17 cellular contexts compared by ENCODE assay signal in genomic region chr2:109677815-109678580, GRCh38.
DNase-seq lines count a peak whose midpoint lies in the region; ATAC-seq, FAIRE-seq and TF ChIP-seq lines count a peak whose summit lies in the region.
"Had no signal": no experiment of that assay in that cellular context is flagged by ENCODE, and none has a peak within 500 bp of the region (broad histone marks: within the 10 kb centered on the region; RNA-seq: fewer than 3 reads in every experiment).

No MANE protein-coding gene starts in this region.

- no peaks in the 10 kb centered on the region for H3K36me3 ChIP-seq in HepG2 (replicated peaks in 1 of 2; ENCODE audit: control insufficient read depth in 1 of 2, insufficient read depth in 2 of 2, low read length in 2 of 2)
- H3K36me3 ChIP-seq in right lobe of liver = no peaks in the 10 kb centered on the region
- no peaks in the 10 kb centered on the region for H3K36me3 ChIP-seq in endodermal cell (ENCODE audit: control insufficient read depth, insufficient read depth, low read length)
- H3K36me3 ChIP-seq in vagina = no peaks in the 10 kb centered on the region
- no peaks in the 10 kb centered on the region for H3K36me3 ChIP-seq in pancreas
- H3K36me3 ChIP-seq: Peyer's patch had no signal

- peak overlapping the region; percentile 45 for H3K27ac Mint-ChIP-seq in endodermal cell
- peak overlapping the region; percentile 85 for H3K27ac Mint-ChIP-seq in neural crest cell (ENCODE audit: unreplicated experiment)
- H3K27ac Mint-ChIP-seq: CD4-positive, alpha-beta T cell had no signal

- no peak for TF ChIP-seq EP300 in HepG2 (IDR thresholded peaks at IDR 0.05; ENCODE audit: low read depth in 2 of 2, low read length in 2 of 2)
- no peak for TF ChIP-seq EP300 in HepG2 (CRISPR knock-in tag; IDR thresholded peaks at IDR 0.05; ENCODE audit: borderline replicate concordance)

- in situ Hi-C loops in HepG2 (cut with HindIII; ENCODE audit: extremely low pct_ligation_motif_present, low pct_unique_long_range_greater_than_20kb) = no loop called here

- no peak for FAIRE-seq in HepG2 (lab: Jason Lieb, UNC)
- no peak for FAIRE-seq in pancreas (lab: Jason Lieb, UNC)

- H3K9ac ChIP-seq in HepG2 (ENCODE audit: insufficient read depth, low read depth, low read length) (peak overlapping the region; percentile 50), endodermal cell (ENCODE audit: extremely low read depth, low read length, poor library complexity, severe bottlenecking) (no peak overlapping the region)
- H3K9ac ChIP-seq: SK-N-SH had no signal

- WGBS in HepG2 (ENCODE audit: low lambda C conversion rate) = 46% methylated on average over 12 of the region's 12 CpGs
- WGBS in right lobe of liver (ENCODE audit: insufficient coverage, low coverage, low lambda C conversion rate, missing lambda C conversion rate) = 57% methylated on average over 1 of the region's 12 CpGs
- 70 to 89% methylated on average over 3 to 12 of the region's 12 CpGs for WGBS in endodermal cell (ENCODE audit: insufficient coverage in 1 of 2, insufficient read length in 1 of 2), 2 experiments
- WGBS in pancreas, 2 donors = 73 to 82% methylated on average over 12 of the region's 12 CpGs

- H2AFZ ChIP-seq in HepG2 (ENCODE audit: low read length) = no peak overlapping the region

- DNase-seq in HepG2 (ENCODE audit: low spot score) (no peak), right lobe of liver (no peak), endodermal cell (no peak), neural crest cell (ENCODE audit: low read depth, low spot score) (no peak), vagina (ENCODE audit: extremely low spot score in 2 of 2) (no peak), NCI-H2107 (lab: John Stamatoyannopoulos, UW) (no peak), pancreas (no peak)
- DNase-seq: AML-193; CD4-positive, alpha-beta T cell; MM.1S; NCI-H2029 treated with DMSO at 0.1 percent for 48 hours; NCI-H2227 treated with DMSO at 0.1 percent for 48 hours; NCI-H82; Peyer's patch; Right ventricle myocardium superior; SK-N-SH had no signal

- H3K4me2 ChIP-seq in HepG2 (ENCODE audit: low read depth, low read length) = peak overlapping the region; percentile 71
- H3K4me2 ChIP-seq: SK-N-SH had no signal

- H3K27me3 Mint-ChIP-seq in endodermal cell (ENCODE audit: insufficient read depth) (peaks cover 3% of the 10 kb centered on the region), neural crest cell (ENCODE audit: low read depth) (no peaks in the 10 kb centered on the region)

- TSS peak; percentile 65 for BruUV-seq in HepG2 (replicated peaks; lab: Mats Ljungman, UMichigan)

- TF ChIP-seq CTCF in HepG2 (CRISPR knock-in tag; IDR thresholded peaks at IDR 0.05) (no peak), right lobe of liver (IDR thresholded peaks at IDR 0.05) (no peak), endodermal cell (conservative IDR thresholded peaks at IDR 0.05) (no peak), neural crest cell (conservative IDR thresholded peaks at IDR 0.05) (no peak), vagina (IDR thresholded peaks at IDR 0.05) (no peak), pancreas (IDR thresholded peaks at IDR 0.05) (no peak)

- intact Hi-C loops in HepG2 (cut with micrococcal nuclease; ENCODE audit: unreplicated experiment) (loop anchor here (2.0 kb wide), 2 partner anchors 13 to 33 kb away; no protein-coding TSS in a partner anchor), right lobe of liver (cut with DNase I) (no loop called here), vagina (cut with DNase I) (no loop called here), pancreas (cut with DNase I) (no loop called here)

- H3K9me3 ChIP-seq in HepG2 (ENCODE audit: low read length) = no peaks in the 10 kb centered on the region
- H3K9me3 ChIP-seq in right lobe of liver = no peaks in the 10 kb centered on the region
- no peaks in the 10 kb centered on the region for H3K9me3 ChIP-seq in endodermal cell (ENCODE audit: control insufficient read depth, low read length)
- no peaks in the 10 kb centered on the region for H3K9me3 ChIP-seq in vagina
- H3K9me3 ChIP-seq in pancreas = no peaks in the 10 kb centered on the region
- H3K9me3 ChIP-seq: Peyer's patch, SK-N-SH had no signal

- H3K4me3 Mint-ChIP-seq in endodermal cell (no peak overlapping the region), neural crest cell (peak overlapping the region; percentile 72)
- H3K4me3 Mint-ChIP-seq: CD4-positive, alpha-beta T cell had no signal

- peaks cover 14% of the 10 kb centered on the region for H3K4me1 Mint-ChIP-seq in endodermal cell
- peaks cover 60% of the 10 kb centered on the region for H3K4me1 Mint-ChIP-seq in neural crest cell

- no peaks in the 10 kb centered on the region for H3K9me3 Mint-ChIP-seq in endodermal cell
- no peaks in the 10 kb centered on the region for H3K9me3 Mint-ChIP-seq in neural crest cell
- H3K9me3 Mint-ChIP-seq: CD4-positive, alpha-beta T cell had no signal

- no peaks in the 10 kb centered on the region for H3K79me2 ChIP-seq in HepG2 (ENCODE audit: insufficient read depth, low read length)

- H3K4me1 ChIP-seq in HepG2 (ENCODE audit: insufficient read depth, low read length) (peaks cover 83% of the 10 kb centered on the region), right lobe of liver (peaks cover 0 to 6% (median 0%) of the 10 kb centered on the region in 4 donors), endodermal cell (ENCODE audit: control insufficient read depth, insufficient read depth, low read length) (no peaks in the 10 kb centered on the region), vagina (peaks cover 7% of the 10 kb centered on the region), pancreas (peaks cover 5 to 8% (median 5%) of the 10 kb centered on the region in 3 donors)

- no peak for TF ChIP-seq RAD21 in HepG2 (CRISPR knock-in tag; IDR thresholded peaks at IDR 0.05)

- TF ChIP-seq POLR2A in HepG2 (IDR thresholded peaks at IDR 0.05; ENCODE audit: insufficient read depth in 1 of 2, low read depth in 2 of 2, low read length in 2 of 2) = no peak
- no peak for TF ChIP-seq POLR2A in right lobe of liver (IDR thresholded peaks at IDR 0.05)
- TF ChIP-seq POLR2A in vagina (IDR thresholded peaks at IDR 0.05) = no peak

- ATAC-seq in HepG2 (0 out of 3 replicates have a peak, but pooled peaks have one; percentile 1), right lobe of liver (no peak), HG02763 (IDR thresholded peaks at IDR 0.05; ENCODE audit: unreplicated experiment) (no peak), pancreas (no peak)

- peak overlapping the region in 1 of 3 experiments; percentile 24; a peak in 2 of 6 replicates for H3K4me3 ChIP-seq in HepG2 (replicated peaks in 1 of 3; ENCODE audit: insufficient read depth in 1 of 3, low read depth in 2 of 3, low read length in 3 of 3)
- H3K4me3 ChIP-seq in right lobe of liver = no peak overlapping the region
- no peak overlapping the region for H3K4me3 ChIP-seq in endodermal cell (ENCODE audit: low read length)
- H3K4me3 ChIP-seq in vagina = no peak overlapping the region
- H3K4me3 ChIP-seq in pancreas = no peak overlapping the region
- H3K4me3 ChIP-seq: Peyer's patch had no signal

- CTCF ChIA-PET in HepG2 (lab: Yijun Ruan, JAX; ENCODE audit: low intra/inter-chr PET ratio, low total read pairs) = no interaction called here

- H4K20me1 ChIP-seq in HepG2 (ENCODE audit: insufficient read depth, low read length) = no peaks in the 10 kb centered on the region

- H3K27me3 ChIP-seq in HepG2 (ENCODE audit: control insufficient read depth in 1 of 2, insufficient read depth in 2 of 2, low read length in 2 of 2) (no peaks in the 10 kb centered on the region), right lobe of liver (no peaks in the 10 kb centered on the region), endodermal cell (ENCODE audit: control insufficient read depth, insufficient read depth, low read length, poor library complexity, severe bottlenecking) (no peaks in the 10 kb centered on the region), vagina (no peaks in the 10 kb centered on the region), pancreas (no peaks in the 10 kb centered on the region)
- H3K27me3 ChIP-seq: Peyer's patch had no signal

- H3K36me3 Mint-ChIP-seq in endodermal cell (ENCODE audit: low read depth) (no peaks in the 10 kb centered on the region), neural crest cell (ENCODE audit: low read depth) (no peaks in the 10 kb centered on the region)

- H3K27ac ChIP-seq in HepG2 (ENCODE audit: extremely low read length, insufficient read depth, low read length) (peak overlapping the region; percentile 70), right lobe of liver (no peak overlapping the region), endodermal cell (ENCODE audit: low read depth, low read length) (peak overlapping the region; percentile 63), vagina (peak overlapping the region; percentile 21), pancreas (no peak overlapping the region)
- H3K27ac ChIP-seq: Peyer's patch had no signal

- POLR2A ChIA-PET in HepG2 (lab: Yijun Ruan, JAX) = interaction anchor here (0.9 to 8.9 kb wide), 13 partner anchors 10 to 132 kb away, joined by 3 to 125 read pairs (median 4); partner anchors contain the start of genes SEPTIN10 and SOWAHC

TF ChIP-seq in HepG2, 621 proteins besides CTCF, POLR2A, EP300 and RAD21 (continues in another document):
- 0 out of 2 replicates have a peak, but pooled peaks have one; percentile 10 for TF ChIP-seq PHF21A (CRISPR knock-in tag; IDR thresholded peaks at IDR 0.05)
- TF ChIP-seq, protein P1, sequence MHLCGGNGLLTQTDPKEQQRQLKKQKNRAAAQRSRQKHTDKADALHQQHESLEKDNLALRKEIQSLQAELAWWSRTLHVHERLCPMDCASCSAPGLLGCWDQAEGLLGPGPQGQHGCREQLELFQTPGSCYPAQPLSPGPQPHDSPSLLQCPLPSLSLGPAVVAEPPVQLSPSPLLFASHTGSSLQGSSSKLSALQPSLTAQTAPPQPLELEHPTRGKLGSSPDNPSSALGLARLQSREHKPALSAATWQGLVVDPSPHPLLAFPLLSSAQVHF (CRISPR knock-in tag; IDR thresholded peaks at IDR 0.05) = no peak
- no peak for TF ChIP-seq ZMAT3 (CRISPR knock-in tag; conservative IDR thresholded peaks at IDR 0.05)

Comparison
In these comparisons a context has a peak if more than half of its experiments do, and no peak if none do; other contexts are left out.
1. H3K27ac ChIP-seq: peak in HepG2 (single experiment), endodermal cell (single experiment) and vagina (single experiment); none in right lobe of liver (0 of 3) and pancreas (0 of 4).